32 cellular contexts compared by ENCODE assay signal in genomic region chr9:27532046-27532445, GRCh38. TPM values are rescaled to one million over a fixed set of nuclear protein-coding genes. Genes with fewer than 3 reads are reported as not detected.
"Had no signal": no experiment of that assay in that cellular context is flagged by ENCODE, and none has a peak within 500 bp of the region (broad histone marks: within the 10 kb centered on the region; RNA-seq: fewer than 3 reads in every experiment).

No MANE protein-coding gene starts in this region.

- H3K4me1 ChIP-seq: SJCRH30 had no signal

- H3K27me3 Mint-ChIP-seq: activated B cell treated with CpG ODN at 0.5 μM for 24 hours had no signal

- H3K27ac Mint-ChIP-seq: activated B cell treated with CpG ODN at 0.5 μM for 24 hours; activated CD4-positive, alpha-beta memory T cell treated with anti-CD3 and anti-CD28 coated beads for 36 hours; activated naive CD4-positive, alpha-beta T cell treated with anti-CD3 and anti-CD28 coated beads for 36 hours; activated naive CD4-positive, alpha-beta T cell treated with anti-CD3 and anti-CD28 coated beads, Interleukin-2, amount 50 U/mL, for 72 hours; activated T-helper 1 cell treated with anti-CD3 and anti-CD28 coated beads, Interleukin-12 subunit alpha, Interleukin-12 subunit beta, Interleukin-2, Interleukin-4 antibody, amounts not matched to agents 30 ng/mL and 10 ng/mL and 1 ng/mL, durations not matched to agents 14 hours and 24 hours and 36 hours; T-helper 1 cell treated with Interleukin-12 subunit alpha and Interleukin-12 subunit beta and Interleukin-4 antibody, amounts not matched to agents 30 μg/mL and 1 μg/mL, for 36 hours; T-helper 2 cell treated with Interferon-gamma antibody and Interleukin-4, amounts not matched to agents 5 μg/mL and 100 μg/mL, for 36 hours had no signal

- H3K4me3 ChIP-seq: adrenal gland, body of pancreas, breast epithelium, MG63, SJCRH30, SK-N-MC had no signal

- H3K4me3 Mint-ChIP-seq: activated B cell treated with CpG ODN at 0.5 μM for 24 hours; activated CD4-positive, alpha-beta memory T cell treated with anti-CD3 and anti-CD28 coated beads for 36 hours; activated naive CD4-positive, alpha-beta T cell treated with anti-CD3 and anti-CD28 coated beads for 36 hours; activated T-cell treated with anti-CD3 and anti-CD28 coated beads, Interleukin-2, amount 50 U/mL, for 4 hours; activated T-helper 1 cell treated with anti-CD3 and anti-CD28 coated beads, Interleukin-12 subunit alpha, Interleukin-12 subunit beta, Interleukin-2, Interleukin-4 antibody, amounts not matched to agents 30 ng/mL and 10 ng/mL and 1 ng/mL, durations not matched to agents 14 hours and 24 hours and 36 hours; T-helper 1 cell treated with Interleukin-12 subunit alpha and Interleukin-12 subunit beta and Interleukin-4 antibody, amounts not matched to agents 30 μg/mL and 1 μg/mL, for 36 hours; T-helper 2 cell treated with Interferon-gamma antibody and Interleukin-4, amounts not matched to agents 5 μg/mL and 100 μg/mL, for 36 hours had no signal

- FAIRE-seq: astrocyte had no signal

- H3K36me3 ChIP-seq: adrenal gland, breast epithelium, MG63, SJCRH30 had no signal

- H3K27me3 ChIP-seq: adrenal gland, body of pancreas, breast epithelium, MG63, SJCRH30 had no signal

- H3K27ac ChIP-seq: adrenal gland, body of pancreas, SJCRH30, SK-N-MC, VCaP had no signal

- ATAC-seq: activated naive CD4-positive, alpha-beta T cell treated with anti-CD3 and anti-CD28 coated beads, Interleukin-2, amount 50 U/mL, for 72 hours; activated T-cell treated with anti-CD3 and anti-CD28 coated beads, Interleukin-2, amount 50 U/mL, for 4 hours; body of pancreas had no signal

- H3K36me3 Mint-ChIP-seq: activated CD4-positive, alpha-beta memory T cell treated with anti-CD3 and anti-CD28 coated beads for 36 hours had no signal

- DNase-seq: activated B cell treated with CpG ODN at 0.5 μM for 24 hours; activated CD4-positive, alpha-beta memory T cell treated with anti-CD3 and anti-CD28 coated beads for 36 hours; activated CD4-positive, alpha-beta T cell treated with anti-CD3 and anti-CD28 coated beads for 4 hours; activated CD4-positive, alpha-beta T cell treated with anti-CD3 and anti-CD28 coated beads, Interleukin-2, amount 50 U/mL, for 1 hour; activated CD4-positive, CD25-positive, alpha-beta regulatory T cell treated with anti-CD3 and anti-CD28 coated beads, Interleukin-2, amount 50 U/mL, for 72 hours; activated CD8-positive, alpha-beta memory T cell treated with anti-CD3 and anti-CD28 coated beads, Interleukin-2, amount 50 U/mL, for 4 hours; activated gamma-delta T cell treated with Interleukin-2 at 50 U/mL for 16 hours; activated naive CD4-positive, alpha-beta T cell treated with anti-CD3 and anti-CD28 coated beads for 36 hours; activated T-cell treated with anti-CD3 and anti-CD28 coated beads for 4 hours; activated T-cell treated with anti-CD3 and anti-CD28 coated beads, Interleukin-2, amount 50 U/mL, for 4 hours; adrenal gland; body of pancreas; Kasumi-1; KG1; MG63; NCI-H1092; NCI-H1436 treated with DMSO at 0.1 percent for 48 hours; NCI-H1694 treated with DMSO at 0.1 percent for 48 hours; NCI-H2029; NCI-H510A; NCI-H526; NCI-H748 treated with DMSO at 0.1 percent for 48 hours; SHP77; SJCRH30 had no signal

- H3K9me3 ChIP-seq: adrenal gland, body of pancreas, breast epithelium, MG63, SJCRH30 had no signal

- H3K9me3 Mint-ChIP-seq: activated B cell treated with CpG ODN at 0.5 μM for 24 hours; activated CD4-positive, alpha-beta memory T cell treated with anti-CD3 and anti-CD28 coated beads for 36 hours; activated naive CD4-positive, alpha-beta T cell treated with anti-CD3 and anti-CD28 coated beads for 36 hours; activated naive CD4-positive, alpha-beta T cell treated with anti-CD3 and anti-CD28 coated beads, Interleukin-2, amount 50 U/mL, for 72 hours; activated T-cell treated with anti-CD3 and anti-CD28 coated beads, Interleukin-2, amount 50 U/mL, for 4 hours; activated T-helper 1 cell treated with anti-CD3 and anti-CD28 coated beads, Interleukin-12 subunit alpha, Interleukin-12 subunit beta, Interleukin-2, Interleukin-4 antibody, amounts not matched to agents 30 ng/mL and 10 ng/mL and 1 ng/mL, durations not matched to agents 14 hours and 24 hours and 36 hours; T-helper 1 cell treated with Interleukin-12 subunit alpha and Interleukin-12 subunit beta and Interleukin-4 antibody, amounts not matched to agents 30 μg/mL and 1 μg/mL, for 36 hours; T-helper 2 cell treated with Interferon-gamma antibody and Interleukin-4, amounts not matched to agents 5 μg/mL and 100 μg/mL, for 36 hours had no signal

RNA-seq across cellular contexts. Expression of gene IFNK, which starts 8.0 kb away (rescaled TPM):
- polyA plus RNA-seq: adrenal gland had no signal
